ENCODE assay signal across 1 cellular context in the genomic region with DNA sequence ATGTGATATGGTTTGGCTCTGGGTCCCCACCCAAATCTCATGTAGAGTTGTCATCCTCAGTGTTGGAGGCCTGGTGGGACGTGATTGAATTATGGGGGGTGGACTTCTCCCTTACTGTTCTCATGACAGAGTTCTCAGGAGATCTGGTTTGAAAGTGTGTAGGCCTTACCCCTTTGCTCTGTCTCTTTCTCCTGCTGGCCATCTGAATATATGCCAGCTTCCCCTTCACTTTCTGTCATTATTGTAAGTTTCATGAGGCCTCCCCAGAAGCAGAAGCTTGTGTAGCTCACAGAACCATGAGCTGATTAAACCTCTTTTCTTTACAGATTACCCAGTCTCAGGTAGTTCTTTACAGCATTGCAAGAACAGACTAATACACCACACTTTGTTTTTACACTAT.
TF ChIP-seq lines count a peak whose summit lies in the region.

No MANE protein-coding gene starts in this region.

TF ChIP-seq in GM23338, 12 proteins besides CTCF, POLR2A, EP300 and RAD21 (continued from another document):
- TF ChIP-seq, protein P1, sequence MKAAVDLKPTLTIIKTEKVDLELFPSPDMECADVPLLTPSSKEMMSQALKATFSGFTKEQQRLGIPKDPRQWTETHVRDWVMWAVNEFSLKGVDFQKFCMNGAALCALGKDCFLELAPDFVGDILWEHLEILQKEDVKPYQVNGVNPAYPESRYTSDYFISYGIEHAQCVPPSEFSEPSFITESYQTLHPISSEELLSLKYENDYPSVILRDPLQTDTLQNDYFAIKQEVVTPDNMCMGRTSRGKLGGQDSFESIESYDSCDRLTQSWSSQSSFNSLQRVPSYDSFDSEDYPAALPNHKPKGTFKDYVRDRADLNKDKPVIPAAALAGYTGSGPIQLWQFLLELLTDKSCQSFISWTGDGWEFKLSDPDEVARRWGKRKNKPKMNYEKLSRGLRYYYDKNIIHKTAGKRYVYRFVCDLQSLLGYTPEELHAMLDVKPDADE (IDR thresholded peaks at IDR 0.05) = no peak
- TF ChIP-seq CREB1 (CRISPR knock-in tag; IDR thresholded peaks at IDR 0.05; ENCODE audit: low read depth) = no peak
- TF ChIP-seq NANOG (IDR thresholded peaks at IDR 0.05; ENCODE audit: borderline replicate concordance) = no peak
- TF ChIP-seq JUNB (IDR thresholded peaks at IDR 0.05; ENCODE audit: unreplicated experiment) = no peak
- TF ChIP-seq ZNF114 (CRISPR knock-in tag; IDR thresholded peaks at IDR 0.05) = no peak
- TF ChIP-seq POLR2AphosphoS5 (IDR thresholded peaks at IDR 0.05; ENCODE audit: low read depth) = no peak
- TF ChIP-seq, protein P2, sequence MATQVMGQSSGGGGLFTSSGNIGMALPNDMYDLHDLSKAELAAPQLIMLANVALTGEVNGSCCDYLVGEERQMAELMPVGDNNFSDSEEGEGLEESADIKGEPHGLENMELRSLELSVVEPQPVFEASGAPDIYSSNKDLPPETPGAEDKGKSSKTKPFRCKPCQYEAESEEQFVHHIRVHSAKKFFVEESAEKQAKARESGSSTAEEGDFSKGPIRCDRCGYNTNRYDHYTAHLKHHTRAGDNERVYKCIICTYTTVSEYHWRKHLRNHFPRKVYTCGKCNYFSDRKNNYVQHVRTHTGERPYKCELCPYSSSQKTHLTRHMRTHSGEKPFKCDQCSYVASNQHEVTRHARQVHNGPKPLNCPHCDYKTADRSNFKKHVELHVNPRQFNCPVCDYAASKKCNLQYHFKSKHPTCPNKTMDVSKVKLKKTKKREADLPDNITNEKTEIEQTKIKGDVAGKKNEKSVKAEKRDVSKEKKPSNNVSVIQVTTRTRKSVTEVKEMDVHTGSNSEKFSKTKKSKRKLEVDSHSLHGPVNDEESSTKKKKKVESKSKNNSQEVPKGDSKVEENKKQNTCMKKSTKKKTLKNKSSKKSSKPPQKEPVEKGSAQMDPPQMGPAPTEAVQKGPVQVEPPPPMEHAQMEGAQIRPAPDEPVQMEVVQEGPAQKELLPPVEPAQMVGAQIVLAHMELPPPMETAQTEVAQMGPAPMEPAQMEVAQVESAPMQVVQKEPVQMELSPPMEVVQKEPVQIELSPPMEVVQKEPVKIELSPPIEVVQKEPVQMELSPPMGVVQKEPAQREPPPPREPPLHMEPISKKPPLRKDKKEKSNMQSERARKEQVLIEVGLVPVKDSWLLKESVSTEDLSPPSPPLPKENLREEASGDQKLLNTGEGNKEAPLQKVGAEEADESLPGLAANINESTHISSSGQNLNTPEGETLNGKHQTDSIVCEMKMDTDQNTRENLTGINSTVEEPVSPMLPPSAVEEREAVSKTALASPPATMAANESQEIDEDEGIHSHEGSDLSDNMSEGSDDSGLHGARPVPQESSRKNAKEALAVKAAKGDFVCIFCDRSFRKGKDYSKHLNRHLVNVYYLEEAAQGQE (IDR thresholded peaks at IDR 0.05; ENCODE audit: unreplicated experiment) = no peak
- no peak for TF ChIP-seq ZNF331 (CRISPR knock-in tag; IDR thresholded peaks at IDR 0.05; ENCODE audit: low read depth)
- TF ChIP-seq EZH2 (IDR thresholded peaks at IDR 0.05; ENCODE audit: low read depth, unreplicated experiment) = no peak
- TF ChIP-seq STAT1 (IDR thresholded peaks at IDR 0.05; ENCODE audit: unreplicated experiment) = no peak
